ENCODE assay signal across 11 cellular contexts in the genomic region with DNA sequence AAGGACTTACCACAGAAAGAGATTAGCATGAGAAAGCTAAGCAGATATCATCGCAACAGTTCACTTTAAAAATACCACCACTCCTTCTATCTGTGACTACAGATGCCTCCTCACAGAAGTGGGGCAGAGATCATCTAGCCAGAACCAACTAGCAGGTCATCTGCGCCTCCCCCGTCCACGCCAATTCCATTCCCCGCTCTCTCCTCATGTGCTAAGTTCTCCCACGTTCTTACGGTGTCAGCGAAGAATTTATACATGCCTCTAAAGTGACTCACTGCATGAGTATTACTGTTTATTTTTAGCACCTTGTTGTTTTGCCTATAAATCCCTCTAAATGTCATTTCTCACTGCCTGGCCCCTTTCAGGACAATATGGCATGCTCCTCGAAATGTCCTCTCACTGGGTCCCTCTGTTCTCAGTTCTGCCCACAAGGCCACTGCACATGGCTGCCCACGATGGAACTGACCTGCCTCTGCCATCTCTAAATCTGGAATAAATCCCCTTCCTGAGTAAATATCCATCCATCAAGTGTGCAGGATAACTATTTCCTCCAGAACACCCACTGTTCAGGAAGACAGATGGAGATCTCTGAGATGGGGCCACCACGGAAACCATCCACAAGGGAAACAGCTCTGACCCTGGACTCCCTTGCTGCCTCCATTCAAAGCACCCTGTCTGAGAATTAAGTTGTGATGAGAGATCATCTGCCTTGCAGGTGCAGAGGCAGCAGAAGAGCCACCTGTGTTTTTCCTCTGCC.
A peak's percentile ranks its signal among the peaks of the same experiment; 100 is the strongest.
DNase-seq lines count a peak whose midpoint lies in the region; ATAC-seq and TF ChIP-seq lines count a peak whose summit lies in the region.
"Had no signal": no experiment of that assay in that cellular context is flagged by ENCODE, and none has a peak within 500 bp of the region (broad histone marks: within the 10 kb centered on the region; RNA-seq: fewer than 3 reads in every experiment).

No MANE protein-coding gene starts in this region.

- H3K9me3 Mint-ChIP-seq in nephron progenitor cell: peaks cover 7% of the 10 kb centered on the region

- TF ChIP-seq CTCF in AG09309 (IDR thresholded peaks at IDR 0.05; ENCODE audit: control insufficient read depth, insufficient read depth, low read depth, low read length, missing control alignments) (no peak), nephron progenitor cell (IDR thresholded peaks at IDR 0.05) (no peak)

- peaks cover 3% of the 10 kb centered on the region for H3K27me3 Mint-ChIP-seq in nephron progenitor cell (ENCODE audit: low read depth, poor library complexity)

- no peak overlapping the region for H3K4me3 Mint-ChIP-seq in nephron progenitor cell

- H3K27ac Mint-ChIP-seq in nephron progenitor cell: peak overlapping the region; percentile 79

- no peak overlapping the region for H3K4me3 ChIP-seq in AG09309 (ENCODE audit: control insufficient read depth, low read depth, low read length)
- H3K4me3 ChIP-seq: SJCRH30 had no signal

- peaks cover 49% of the 10 kb centered on the region for H3K4me1 Mint-ChIP-seq in nephron progenitor cell

- no peak for ATAC-seq in HG03354 (IDR thresholded peaks at IDR 0.05; ENCODE audit: poor library complexity, severe bottlenecking, unreplicated experiment)

- no peaks in the 10 kb centered on the region for H3K36me3 Mint-ChIP-seq in nephron progenitor cell (ENCODE audit: low read depth)

- DNase-seq in AG09309 (ENCODE audit: low read depth) (peak; percentile 64), NCI-H460 (ENCODE audit: extremely low read depth, low read depth) (peak; percentile 96), epithelial cell of prostate (ENCODE audit: low read depth, low spot score) (peak; percentile 16), nephron progenitor cell (no peak), midbrain (lab: John Stamatoyannopoulos, UW) (no peak), activated gamma-delta T cell treated with Interleukin-2 at 50 U/mL for 16 hours (no peak)
- DNase-seq in effector CD8-positive, alpha-beta T cell (lab: John Stamatoyannopoulos, UW): no peak
- DNase-seq: DMS 273 treated with DMSO at 0.1 percent for 48 hours; stimulated activated CD4-positive, alpha-beta T cell treated with anti-CD3 and anti-CD28 coated beads, Interleukin-1b, Interleukin-23, amount 100 ng/mL, for 48 hours had no signal

- no peak overlapping the region for H3K27ac ChIP-seq in epithelial cell of prostate
- H3K27ac ChIP-seq: SJCRH30 had no signal

Comparison
In these comparisons a context has a peak if more than half of its experiments do, and no peak if none do; other contexts are left out.
1. DNase-seq: peak in AG09309 (single experiment), NCI-H460 (single experiment) and epithelial cell of prostate (single experiment); none in nephron progenitor cell (single experiment), midbrain (single experiment), activated gamma-delta T cell treated with Interleukin-2 at 50 U/mL for 16 hours (single experiment) and effector CD8-positive, alpha-beta T cell (single experiment).